Comparison of ENCODE assay signal across 8 cellular contexts in genomic region chr11:61777234-61778090, GRCh38. TPM values are rescaled to one million over a fixed set of nuclear protein-coding genes. Genes with fewer than 3 reads are reported as not detected.
DNase-seq lines count a peak whose midpoint lies in the region; ATAC-seq lines count a peak whose summit lies in the region.

No MANE protein-coding gene starts in this region.

- peak overlapping the region; percentile 28 for H3K4me3 Mint-ChIP-seq in activated T-helper 1 cell treated with anti-CD3 and anti-CD28 coated beads, Interleukin-12 subunit alpha, Interleukin-12 subunit beta, Interleukin-2, Interleukin-4 antibody, amounts not matched to agents 30 ng/mL and 10 ng/mL and 1 ng/mL, durations not matched to agents 14 hours and 24 hours and 36 hours

- ATAC-seq in left cardiac atrium (peak; percentile 45 to 59), GM21825 (IDR thresholded peaks at IDR 0.05; ENCODE audit: unreplicated experiment) (no peak), HG03378 (IDR thresholded peaks at IDR 0.05; ENCODE audit: unreplicated experiment) (no peak), GM19395 (IDR thresholded peaks at IDR 0.05; ENCODE audit: unreplicated experiment) (no peak), GM21529 (IDR thresholded peaks at IDR 0.05; ENCODE audit: unreplicated experiment) (no peak)

- H3K4me1 Mint-ChIP-seq in activated T-helper 1 cell treated with anti-CD3 and anti-CD28 coated beads, Interleukin-12 subunit alpha, Interleukin-12 subunit beta, Interleukin-2, Interleukin-4 antibody, amounts not matched to agents 30 ng/mL and 10 ng/mL and 1 ng/mL, durations not matched to agents 14 hours and 24 hours and 36 hours (ENCODE audit: low read depth) = peaks cover 8% of the 10 kb centered on the region

- H3K27ac Mint-ChIP-seq in activated T-helper 1 cell treated with anti-CD3 and anti-CD28 coated beads, Interleukin-12 subunit alpha, Interleukin-12 subunit beta, Interleukin-2, Interleukin-4 antibody, amounts not matched to agents 30 ng/mL and 10 ng/mL and 1 ng/mL, durations not matched to agents 14 hours and 24 hours and 36 hours = no peak overlapping the region

- no peaks in the 10 kb centered on the region for H3K27me3 Mint-ChIP-seq in activated T-helper 1 cell treated with anti-CD3 and anti-CD28 coated beads, Interleukin-12 subunit alpha, Interleukin-12 subunit beta, Interleukin-2, Interleukin-4 antibody, amounts not matched to agents 30 ng/mL and 10 ng/mL and 1 ng/mL, durations not matched to agents 14 hours and 24 hours and 36 hours (ENCODE audit: insufficient read depth)

- no peaks in the 10 kb centered on the region for H3K9me3 Mint-ChIP-seq in activated T-helper 1 cell treated with anti-CD3 and anti-CD28 coated beads, Interleukin-12 subunit alpha, Interleukin-12 subunit beta, Interleukin-2, Interleukin-4 antibody, amounts not matched to agents 30 ng/mL and 10 ng/mL and 1 ng/mL, durations not matched to agents 14 hours and 24 hours and 36 hours

- no peaks in the 10 kb centered on the region for H3K36me3 Mint-ChIP-seq in activated T-helper 1 cell treated with anti-CD3 and anti-CD28 coated beads, Interleukin-12 subunit alpha, Interleukin-12 subunit beta, Interleukin-2, Interleukin-4 antibody, amounts not matched to agents 30 ng/mL and 10 ng/mL and 1 ng/mL, durations not matched to agents 14 hours and 24 hours and 36 hours (ENCODE audit: low read depth)

- intact Hi-C loops in activated T-helper 1 cell treated with anti-CD3 and anti-CD28 coated beads, Interleukin-12 subunit alpha, Interleukin-12 subunit beta, Interleukin-2, Interleukin-4 antibody, amounts not matched to agents 30 ng/mL and 10 ng/mL and 1 ng/mL, durations not matched to agents 14 hours and 24 hours and 36 hours (cut with micrococcal nuclease) = no loop called here
- intact Hi-C loops in left cardiac atrium (cut with DNase I) = no loop called here

- DNase-seq in NCI-H1105 (lab: John Stamatoyannopoulos, UW) (peak; percentile 7), left cardiac atrium (peak; percentile 55)
- DNase-seq in activated T-helper 1 cell treated with anti-CD3 and anti-CD28 coated beads, Interleukin-12 subunit alpha, Interleukin-12 subunit beta, Interleukin-2, Interleukin-4 antibody, amounts not matched to agents 30 ng/mL and 10 ng/mL and 1 ng/mL, durations not matched to agents 14 hours and 24 hours and 36 hours (ENCODE audit: low spot score) = peak; percentile 61
- peak in 2 of 3 donors; percentile 19 to 62 for DNase-seq in stimulated activated CD4-positive, alpha-beta T cell treated with anti-CD3 and anti-CD28 coated beads, TNF-alpha, amount 100 ng/mL, for 1 hour (ENCODE audit: low read depth in 3 of 3, low spot score in 1 of 3)

RNA-seq across cellular contexts. Expression of gene TMEM258, which starts 14.9 kb away (rescaled TPM):
- total RNA-seq in activated T-helper 1 cell treated with anti-CD3 and anti-CD28 coated beads, Interleukin-12 subunit alpha, Interleukin-12 subunit beta, Interleukin-2, Interleukin-4 antibody, amounts not matched to agents 30 ng/mL and 10 ng/mL and 1 ng/mL, durations not matched to agents 14 hours and 24 hours and 36 hours = 164 and 166 TPM in 2 replicates
- 100 to 1,000 TPM; 112 to 114 TPM for total RNA-seq in left cardiac atrium

RNA-seq across cellular contexts. Expression of gene FEN1, which starts 15.2 kb away (rescaled TPM):
- 147 and 149 TPM in 2 replicates for total RNA-seq in activated T-helper 1 cell treated with anti-CD3 and anti-CD28 coated beads, Interleukin-12 subunit alpha, Interleukin-12 subunit beta, Interleukin-2, Interleukin-4 antibody, amounts not matched to agents 30 ng/mL and 10 ng/mL and 1 ng/mL, durations not matched to agents 14 hours and 24 hours and 36 hours
- 10 to 100 TPM in 1 of 2 donors, 1 to 10 TPM in 1; 9.4 to 11.4 TPM for total RNA-seq in left cardiac atrium

RNA-seq across cellular contexts. Expression of gene MYRF, which starts 25.0 kb away (rescaled TPM):
- total RNA-seq in activated T-helper 1 cell treated with anti-CD3 and anti-CD28 coated beads, Interleukin-12 subunit alpha, Interleukin-12 subunit beta, Interleukin-2, Interleukin-4 antibody, amounts not matched to agents 30 ng/mL and 10 ng/mL and 1 ng/mL, durations not matched to agents 14 hours and 24 hours and 36 hours = 0.78 and 0.99 TPM in 2 replicates
- 1 to 10 TPM; 4.0 to 5.0 TPM for total RNA-seq in left cardiac atrium

RNA-seq across cellular contexts. Expression of gene FADS1, which starts 39.3 kb away (rescaled TPM):
- total RNA-seq in activated T-helper 1 cell treated with anti-CD3 and anti-CD28 coated beads, Interleukin-12 subunit alpha, Interleukin-12 subunit beta, Interleukin-2, Interleukin-4 antibody, amounts not matched to agents 30 ng/mL and 10 ng/mL and 1 ng/mL, durations not matched to agents 14 hours and 24 hours and 36 hours = 92.3 and 97.7 TPM in 2 replicates
- total RNA-seq in left cardiac atrium = 10 to 100 TPM; 44.9 to 54.1 TPM

RNA-seq across cellular contexts. Expression of gene FADS2, which starts 50.6 kb away (rescaled TPM):
- total RNA-seq in activated T-helper 1 cell treated with anti-CD3 and anti-CD28 coated beads, Interleukin-12 subunit alpha, Interleukin-12 subunit beta, Interleukin-2, Interleukin-4 antibody, amounts not matched to agents 30 ng/mL and 10 ng/mL and 1 ng/mL, durations not matched to agents 14 hours and 24 hours and 36 hours = 250 and 256 TPM in 2 replicates
- 10 to 100 TPM; 26.3 to 67.5 TPM for total RNA-seq in left cardiac atrium

Comparison
In these comparisons a context has a peak if more than half of its experiments do, and no peak if none do; other contexts are left out.
1. DNase-seq: peak in every context shown above with its lines; median percentile 61 in activated T-helper 1 cell treated with anti-CD3 and anti-CD28 coated beads, Interleukin-12 subunit alpha, Interleukin-12 subunit beta, Interleukin-2, Interleukin-4 antibody, amounts not matched to agents 30 ng/mL and 10 ng/mL and 1 ng/mL, durations not matched to agents 14 hours and 24 hours and 36 hours; 55 in left cardiac atrium; 40 in stimulated activated CD4-positive, alpha-beta T cell treated with anti-CD3 and anti-CD28 coated beads, TNF-alpha, amount 100 ng/mL, for 1 hour; 7 in NCI-H1105.
2. ATAC-seq: peak in left cardiac atrium (2 of 2); none in GM21825 (single experiment), HG03378 (single experiment), GM19395 (single experiment) and GM21529 (single experiment).
3. RNA of gene FEN1, which starts 15.2 kb away (total RNA-seq): 147 to 149 TPM in activated T-helper 1 cell treated with anti-CD3 and anti-CD28 coated beads, Interleukin-12 subunit alpha, Interleukin-12 subunit beta, Interleukin-2, Interleukin-4 antibody, amounts not matched to agents 30 ng/mL and 10 ng/mL and 1 ng/mL, durations not matched to agents 14 hours and 24 hours and 36 hours; 9.4 to 11.4 TPM in left cardiac atrium; every median in the first group is over 10 times any median in the second.